ENCODE assay signal across 8 cellular contexts in genomic region chr2:110401001-110401618, GRCh38.
DNase-seq lines count a peak whose midpoint lies in the region; ATAC-seq, FAIRE-seq and TF ChIP-seq lines count a peak whose summit lies in the region.
"Not testable (repeated sequence)": the region's sequence is repeated elsewhere in the genome, so short reads cannot be mapped to it uniquely, and the experiment has no call there.

No MANE protein-coding gene starts in this region.

- not testable (repeated sequence) for FAIRE-seq in K562 (lab: Jason Lieb, UNC)

- TF ChIP-seq RAD21 in K562 (CRISPR knock-in tag; conservative IDR thresholded peaks at IDR 0.05 in 1 of 2, IDR thresholded peaks at IDR 0.05 in 1 of 2): not testable (repeated sequence)

- H2AFZ ChIP-seq in K562 (ENCODE audit: low read depth, low read length): not testable (repeated sequence)

- H3K4me3 Mint-ChIP-seq in CD8-positive, alpha-beta T cell; WTC11; stimulated activated naive CD8-positive, alpha-beta T cell treated with anti-CD3 and anti-CD28 coated beads, Interleukin-15, amount 100 ng/mL, for 72 hours: not testable (repeated sequence)

- not testable (repeated sequence) for TF ChIP-seq CTCF in CD8-positive, alpha-beta T cell (IDR thresholded peaks at IDR 0.05); WTC11 (IDR thresholded peaks at IDR 0.05); K562 (IDR thresholded peaks at IDR 0.05 in 2 of 3, conservative IDR thresholded peaks at IDR 0.05 in 1 of 3; ENCODE audit: insufficient read depth in 2 of 3, low read depth in 1 of 3, low read length in 3 of 3); mucosa of descending colon (IDR thresholded peaks at IDR 0.05)
- peak in 3 of 9 donors; percentile 5 to 25 (median 24) for TF ChIP-seq CTCF in heart right ventricle (IDR thresholded peaks at IDR 0.05)

- not testable (repeated sequence) for H3K9me3 ChIP-seq in CD8-positive, alpha-beta T cell (ENCODE audit: low read length); K562 (replicated peaks; ENCODE audit: control insufficient read depth, insufficient read depth, low read depth, low read length); heart right ventricle; mucosa of descending colon

- H3K9me3 Mint-ChIP-seq in CD8-positive, alpha-beta T cell; WTC11; stimulated activated naive CD8-positive, alpha-beta T cell treated with anti-CD3 and anti-CD28 coated beads, Interleukin-15, amount 100 ng/mL, for 72 hours: not testable (repeated sequence)

- H3K27me3 ChIP-seq in CD8-positive, alpha-beta T cell (ENCODE audit: insufficient read depth, low read length); K562 (ENCODE audit: control insufficient read depth in 2 of 2, insufficient read depth in 2 of 2, low read length in 2 of 2); heart right ventricle: not testable (repeated sequence)

- POLR2A ChIA-PET in CD8-positive, alpha-beta T cell (lab: Charles Lee); WTC11 (lab: Charles Lee); K562 (lab: Yijun Ruan, JAX): not testable (repeated sequence)

- DNase-seq in CD8-positive, alpha-beta T cell; WTC11 (ENCODE audit: low spot score); K562 (ENCODE audit: extremely low read depth in 1 of 4, low spot score in 3 of 4); heart right ventricle; mucosa of descending colon; stimulated activated naive CD8-positive, alpha-beta T cell treated with anti-CD3 and anti-CD28 coated beads, Interleukin-15, amount 100 ng/mL, for 72 hours: not testable (repeated sequence)

- not testable (repeated sequence) for H4K20me1 ChIP-seq in K562 (replicated peaks; ENCODE audit: control insufficient read depth, insufficient read depth, low read length)

- not testable (repeated sequence) for H3K4me1 ChIP-seq in CD8-positive, alpha-beta T cell (ENCODE audit: insufficient read depth, low read length); K562 (replicated peaks in 1 of 2; ENCODE audit: control insufficient read depth in 2 of 2, insufficient read depth in 2 of 2, low read length in 2 of 2); heart right ventricle; mucosa of descending colon (ENCODE audit: low read depth)

- not testable (repeated sequence) for H3K4me1 Mint-ChIP-seq in CD8-positive, alpha-beta T cell (ENCODE audit: low read depth); WTC11; stimulated activated naive CD8-positive, alpha-beta T cell treated with anti-CD3 and anti-CD28 coated beads, Interleukin-15, amount 100 ng/mL, for 72 hours

- not testable (repeated sequence) for H3K27me3 Mint-ChIP-seq in CD8-positive, alpha-beta T cell (ENCODE audit: low read depth); WTC11 (ENCODE audit: low read depth); stimulated activated naive CD8-positive, alpha-beta T cell treated with anti-CD3 and anti-CD28 coated beads, Interleukin-15, amount 100 ng/mL, for 72 hours

- H3K36me3 ChIP-seq in CD8-positive, alpha-beta T cell (ENCODE audit: insufficient read depth, low read length); K562 (ENCODE audit: control insufficient read depth, insufficient read depth, low read length); heart right ventricle; mucosa of descending colon (ENCODE audit: low read depth): not testable (repeated sequence)

- not testable (repeated sequence) for H3K9me1 ChIP-seq in K562 (ENCODE audit: control insufficient read depth, insufficient read depth, low read length)

- peak; percentile 78 for ATAC-seq in CD8-positive, alpha-beta T cell
- peak; percentile 69 for ATAC-seq in GM21723 (IDR thresholded peaks at IDR 0.05; ENCODE audit: unreplicated experiment)
- ATAC-seq in HG03378 (IDR thresholded peaks at IDR 0.05; ENCODE audit: unreplicated experiment): peak; percentile 54
- ATAC-seq in WTC11: peak; percentile 98
- peak; percentile 95 for ATAC-seq in K562
- peak in 6 of 8 donors; percentile 59 to 85 (median 67) for ATAC-seq in heart right ventricle
- ATAC-seq in mucosa of descending colon: peak; percentile 91
- ATAC-seq in stimulated activated naive CD8-positive, alpha-beta T cell treated with anti-CD3 and anti-CD28 coated beads, Interleukin-15, amount 100 ng/mL, for 72 hours: peak; percentile 67

- WGBS in K562 (ENCODE audit: insufficient coverage, low coverage, missing lambda C conversion rate): no CpG with 5 or more reads among the region's 18 CpGs
- 0 to 4% methylated on average over 2 to 3 of the region's 18 CpGs for WGBS in heart right ventricle, 2 donors

- CTCF ChIA-PET in CD8-positive, alpha-beta T cell (lab: Charles Lee); WTC11 (lab: Charles Lee); K562 (lab: Yijun Ruan, JAX; ENCODE audit: low intra/inter-chr PET ratio): not testable (repeated sequence)

- not testable (repeated sequence) for TF ChIP-seq EP300 in K562 (IDR thresholded peaks at IDR 0.05; ENCODE audit: low read length)

- not testable (repeated sequence) for H3K4me3 ChIP-seq in CD8-positive, alpha-beta T cell (ENCODE audit: low read depth, low read length); K562; heart right ventricle; mucosa of descending colon

- H3K9ac ChIP-seq in K562 (ENCODE audit: insufficient read depth in 1 of 2, low read depth in 2 of 2, low read length in 2 of 2): not testable (repeated sequence)

- BruUV-seq in K562 (replicated peaks; lab: Mats Ljungman, UMichigan): not testable (repeated sequence)

- intact Hi-C loops in CD8-positive, alpha-beta T cell (cut with DNase I, micrococcal nuclease); K562 (cut with micrococcal nuclease); heart right ventricle (cut with DNase I); mucosa of descending colon (cut with DNase I, micrococcal nuclease): not testable (repeated sequence)

- H3K79me2 ChIP-seq in K562 (ENCODE audit: control insufficient read depth, insufficient read depth, low read length): not testable (repeated sequence)

- not testable (repeated sequence) for H3K36me3 Mint-ChIP-seq in CD8-positive, alpha-beta T cell; WTC11

- in situ Hi-C loops in K562 (cut with MboI): not testable (repeated sequence)

- not testable (repeated sequence) for H3K27ac Mint-ChIP-seq in CD8-positive, alpha-beta T cell; WTC11; stimulated activated naive CD8-positive, alpha-beta T cell treated with anti-CD3 and anti-CD28 coated beads, Interleukin-15, amount 100 ng/mL, for 72 hours

- H3K27ac ChIP-seq in CD8-positive, alpha-beta T cell (ENCODE audit: low read depth, low read length); K562 (ENCODE audit: extremely low read depth, low read depth, low read length); heart right ventricle: not testable (repeated sequence)

- TF ChIP-seq POLR2A in K562 (conservative IDR thresholded peaks at IDR 0.05): not testable (repeated sequence)

- H3K4me2 ChIP-seq in K562 (ENCODE audit: insufficient read depth, low read length): not testable (repeated sequence)
